In genomic region chr15:52379395-52380111, GRCh38 we compare ENCODE assay signal across 10 cellular contexts.
DNase-seq lines count a peak whose midpoint lies in the region; ATAC-seq and TF ChIP-seq lines count a peak whose summit lies in the region.
"Had no signal": no experiment of that assay in that cellular context is flagged by ENCODE, and none has a peak within 500 bp of the region (broad histone marks: within the 10 kb centered on the region; RNA-seq: fewer than 3 reads in every experiment).

No MANE protein-coding gene starts in this region.

- H3K4me3 ChIP-seq in GM06990 (replicated peaks; ENCODE audit: low read depth, low read length) (peak overlapping the region; percentile 44), OCI-LY3 (ENCODE audit: low read length) (peak overlapping the region; percentile 61), right lobe of liver (no peak overlapping the region)

- H4K20me1 ChIP-seq in OCI-LY3 (ENCODE audit: insufficient read depth, low read length) = no peaks in the 10 kb centered on the region

- H3K36me3 ChIP-seq in GM06990 (ENCODE audit: control insufficient read depth, insufficient read depth, low read length) (no peaks in the 10 kb centered on the region; the same call in 1 of the 2 replicates), OCI-LY3 (replicated peaks; ENCODE audit: low read depth, low read length) (peaks cover 32% of the 10 kb centered on the region), right lobe of liver (peaks cover 0 to 5% (median 1%) of the 10 kb centered on the region in 4 donors)

- intact Hi-C loops in right lobe of liver (cut with DNase I) (no loop called here), CD14-positive monocyte (cut with micrococcal nuclease) (no loop called here)

- H3K4me1 ChIP-seq in OCI-LY3 (ENCODE audit: low read length) = peaks cover 79% of the 10 kb centered on the region
- H3K4me1 ChIP-seq in right lobe of liver = no peaks in the 10 kb centered on the region

- H3K27ac ChIP-seq in OCI-LY3 (ENCODE audit: low read length) (peak overlapping the region; percentile 100), right lobe of liver (no peak overlapping the region)

- TF ChIP-seq CTCF in GM06990 (IDR thresholded peaks at IDR 0.05; ENCODE audit: insufficient read depth, low read length, poor library complexity, severe bottlenecking) (no peak), OCI-LY3 (IDR thresholded peaks at IDR 0.05; ENCODE audit: low read depth, low read length) (no peak), right lobe of liver (IDR thresholded peaks at IDR 0.05) (no peak), CD14-positive monocyte (IDR thresholded peaks at IDR 0.05) (no peak)

- no peak for TF ChIP-seq POLR2A in right lobe of liver (IDR thresholded peaks at IDR 0.05)

- no peaks in the 10 kb centered on the region for H3K27me3 Mint-ChIP-seq in CD14-positive monocyte (ENCODE audit: low read depth in 3 of 3)

- H3K9me3 Mint-ChIP-seq in CD14-positive monocyte = peaks cover 0 to 3% (median 0%) of the 10 kb centered on the region in 7 donors

- peaks cover under 1% of the 10 kb centered on the region; the same call in 1 of the 2 replicates for H3K9me3 ChIP-seq in OCI-LY3 (ENCODE audit: insufficient read depth, low read length)
- H3K9me3 ChIP-seq in right lobe of liver = no peaks in the 10 kb centered on the region

- peaks cover 4% of the 10 kb centered on the region for H3K79me2 ChIP-seq in OCI-LY3 (ENCODE audit: low read length)

- no peak overlapping the region for H3K4me3 Mint-ChIP-seq in CD14-positive monocyte

- DNase-seq in GM06990 (ENCODE audit: extremely low read depth, insufficient read length) (peak; percentile 76), DMS79 (lab: John Stamatoyannopoulos, UW) (no peak), right lobe of liver (no peak), CD14-positive monocyte (ENCODE audit: low spot score) (no peak), NCI-H748 treated with DMSO at 0.1 percent for 48 hours (lab: John Stamatoyannopoulos, UW) (no peak)
- DNase-seq: cortex of kidney, NCI-H526 treated with DMSO at 0.1 percent for 48 hours had no signal

- H3K27me3 ChIP-seq in GM06990 (replicated peaks; ENCODE audit: control insufficient read depth, insufficient read depth, low read length) (no peaks in the 10 kb centered on the region), OCI-LY3 (ENCODE audit: low read depth, low read length) (no peaks in the 10 kb centered on the region), right lobe of liver (no peaks in the 10 kb centered on the region)

- WGBS in right lobe of liver (ENCODE audit: insufficient coverage, low coverage, low lambda C conversion rate, missing lambda C conversion rate) = 93% methylated on average over 13 of the region's 14 CpGs

- H3K4me1 Mint-ChIP-seq in CD14-positive monocyte = no peaks in the 10 kb centered on the region

- no peak overlapping the region for H2AFZ ChIP-seq in OCI-LY3 (ENCODE audit: low read depth, low read length)

- H3K36me3 Mint-ChIP-seq in CD14-positive monocyte = peaks cover 84 to 99% of the 10 kb centered on the region in 2 donors

- H3K9ac ChIP-seq in OCI-LY3 (ENCODE audit: low read length) = peak overlapping the region; percentile 88

- ATAC-seq in GM18909 (IDR thresholded peaks at IDR 0.05; ENCODE audit: poor library complexity, unreplicated experiment) (peak; percentile 66), HG02763 (IDR thresholded peaks at IDR 0.05; ENCODE audit: unreplicated experiment) (peak; percentile 51), right lobe of liver (no peak)

- peak overlapping the region; percentile 89 for H3K4me2 ChIP-seq in OCI-LY3 (ENCODE audit: low read length)

- H3K27ac Mint-ChIP-seq in CD14-positive monocyte = peak overlapping the region in 3 of 7 donors; percentile 31 to 60 (median 44)

Comparison
In these comparisons a context has a peak if more than half of its experiments do, and no peak if none do; other contexts are left out.
1. H3K4me3 ChIP-seq: peak in GM06990 (single experiment) and OCI-LY3 (single experiment); none in right lobe of liver (0 of 3).
2. ATAC-seq: peak in GM18909 (single experiment) and HG02763 (single experiment); none in right lobe of liver (0 of 4).